In genomic region chr6:132734694-132735236, GRCh38 we compare ENCODE assay signal across 1 cellular context.
TF ChIP-seq lines count a peak whose summit lies in the region.

No MANE protein-coding gene starts in this region.

TF ChIP-seq in HepG2, 621 proteins besides CTCF, POLR2A, EP300 and RAD21 (continued from another document and continues in another):
- TF ChIP-seq PATZ1 (CRISPR knock-in tag; IDR thresholded peaks at IDR 0.05) (no peak), CREM (IDR thresholded peaks at IDR 0.05) (peak; percentile 72), CREM (CRISPR knock-in tag; IDR thresholded peaks at IDR 0.05) (no peak), YEATS2 (CRISPR knock-in tag; IDR thresholded peaks at IDR 0.05; ENCODE audit: borderline replicate concordance) (peak; percentile 75; the same call in 1 of the 2 replicates), ZNF44 (CRISPR knock-in tag; IDR thresholded peaks at IDR 0.05) (no peak), ZNF720 (CRISPR knock-in tag; IDR thresholded peaks at IDR 0.05) (no peak), SP1 (IDR thresholded peaks at IDR 0.05) (no peak), SP1 (CRISPR knock-in tag; IDR thresholded peaks at IDR 0.05) (no peak), NFE2 (CRISPR knock-in tag; IDR thresholded peaks at IDR 0.05) (no peak), SIN3B (IDR thresholded peaks at IDR 0.05; ENCODE audit: low read length) (no peak), ZNF800 (CRISPR knock-in tag; IDR thresholded peaks at IDR 0.05) (no peak), GATAD2A (CRISPR knock-in tag; IDR thresholded peaks at IDR 0.05) (peak; percentile 100), ZZZ3 (CRISPR knock-in tag; IDR thresholded peaks at IDR 0.05; ENCODE audit: borderline replicate concordance) (peak; percentile 53; the same call in 1 of the 2 replicates), ZBTB8A (CRISPR knock-in tag; IDR thresholded peaks at IDR 0.05; ENCODE audit: borderline replicate concordance, low read depth) (no peak), ZBTB46 (CRISPR knock-in tag; IDR thresholded peaks at IDR 0.05; ENCODE audit: borderline replicate concordance) (no peak), ZNF576 (CRISPR knock-in tag; IDR thresholded peaks at IDR 0.05) (no peak), CBX2 (IDR thresholded peaks at IDR 0.05; ENCODE audit: low read depth, low read length) (no peak; the same call in 1 of the 2 replicates), CBX2 (CRISPR knock-in tag; IDR thresholded peaks at IDR 0.05; ENCODE audit: low read depth) (no peak), ETV5 (CRISPR knock-in tag; IDR thresholded peaks at IDR 0.05; ENCODE audit: borderline replicate concordance) (peak; percentile 94), ZNF614 (CRISPR knock-in tag; IDR thresholded peaks at IDR 0.05; ENCODE audit: borderline replicate concordance) (peak; percentile 97), RARG (CRISPR knock-in tag; IDR thresholded peaks at IDR 0.05; ENCODE audit: low read depth) (peak; percentile 83), ZNF136 (CRISPR knock-in tag; IDR thresholded peaks at IDR 0.05; ENCODE audit: low read depth) (no peak), JUNB (CRISPR knock-in tag; IDR thresholded peaks at IDR 0.05; ENCODE audit: borderline replicate concordance) (no peak), DPF2 (CRISPR knock-in tag; IDR thresholded peaks at IDR 0.05; ENCODE audit: borderline replicate concordance, low read depth) (peak; percentile 97), PCBP2 (optimal IDR thresholded peaks at IDR 0.05; ENCODE audit: low read depth, low read length, poor library complexity, severe bottlenecking) (no peak), ZNF597 (CRISPR knock-in tag; IDR thresholded peaks at IDR 0.05) (no peak), ZNF446 (CRISPR knock-in tag; IDR thresholded peaks at IDR 0.05) (no peak), HMGXB3 (CRISPR knock-in tag; IDR thresholded peaks at IDR 0.05; ENCODE audit: borderline replicate concordance) (peak; percentile 81), ERF (CRISPR knock-in tag; IDR thresholded peaks at IDR 0.05) (peak; percentile 88), TEF (CRISPR knock-in tag; IDR thresholded peaks at IDR 0.05) (peak; percentile 68), HMGXB4 (CRISPR knock-in tag; IDR thresholded peaks at IDR 0.05; ENCODE audit: borderline replicate concordance in 1 of 2, low read depth in 1 of 2) (peak; percentile 53 to 59; a peak in 2 of 4 replicates), RFX3 (CRISPR knock-in tag; IDR thresholded peaks at IDR 0.05) (peak; percentile 58; the same call in 1 of the 2 replicates), ZNF451 (CRISPR knock-in tag; IDR thresholded peaks at IDR 0.05) (no peak), ZNF577 (CRISPR knock-in tag; IDR thresholded peaks at IDR 0.05; ENCODE audit: borderline replicate concordance, low read depth) (no peak), ATF1 (CRISPR knock-in tag; IDR thresholded peaks at IDR 0.05) (peak; percentile 68; the same call in 1 of the 2 replicates), HOMEZ (CRISPR knock-in tag; IDR thresholded peaks at IDR 0.05; ENCODE audit: low read depth) (peak; percentile 95), LRRFIP1 (CRISPR knock-in tag; conservative IDR thresholded peaks at IDR 0.05) (no peak), ZNF563 (CRISPR knock-in tag; IDR thresholded peaks at IDR 0.05) (no peak), ISL2 (CRISPR knock-in tag; IDR thresholded peaks at IDR 0.05) (peak; percentile 88), SCMH1 (CRISPR knock-in tag; IDR thresholded peaks at IDR 0.05; ENCODE audit: borderline replicate concordance) (no peak), SMARCC2 (IDR thresholded peaks at IDR 0.05) (0 out of 2 replicates have a peak, but pooled peaks have one; percentile 58), ZNF770 (CRISPR knock-in tag; IDR thresholded peaks at IDR 0.05) (no peak)
